In the genomic region with DNA sequence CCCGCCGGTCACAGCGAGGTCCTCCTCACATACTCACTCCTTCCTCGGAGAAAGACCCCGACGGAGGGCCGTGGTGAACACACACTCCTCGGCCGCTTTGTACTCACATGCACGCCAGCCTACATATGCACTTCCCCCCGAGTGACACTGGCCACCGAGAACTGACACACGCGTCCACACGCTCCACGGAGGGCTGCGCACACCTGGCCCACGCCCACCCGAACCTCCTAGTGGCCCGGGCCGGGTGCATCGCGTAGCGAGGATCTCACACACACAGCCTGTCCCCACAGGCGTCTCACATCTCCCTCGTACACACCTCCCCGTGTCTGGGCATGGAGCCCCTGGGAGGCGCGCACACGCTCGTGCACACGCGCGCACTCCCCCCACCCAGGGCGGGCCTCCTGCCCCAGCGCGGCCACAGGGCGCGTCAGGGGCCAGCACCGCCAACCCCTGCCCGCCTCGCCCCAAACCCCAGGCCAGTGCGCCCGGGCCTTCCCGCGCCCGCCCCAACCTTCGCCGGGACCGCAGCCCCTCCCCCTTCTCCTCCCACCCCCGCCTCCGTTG, we compare ENCODE assay signal across 8 cellular contexts. TPM values are rescaled to one million over a fixed set of nuclear protein-coding genes. Genes with fewer than 3 reads are reported as not detected.
A peak's percentile ranks its signal among the peaks of the same experiment; 100 is the strongest.
DNase-seq lines count a peak whose midpoint lies in the region; ATAC-seq, FAIRE-seq and TF ChIP-seq lines count a peak whose summit lies in the region.

No MANE protein-coding gene starts in this region.

- TF ChIP-seq CTCF in 22Rv1 (IDR thresholded peaks at IDR 0.05) (no peak), sigmoid colon (IDR thresholded peaks at IDR 0.05) (no peak), D721Med (IDR thresholded peaks at IDR 0.05; ENCODE audit: insufficient read depth, missing control alignments) (no peak)

- H3K4me1 Mint-ChIP-seq in activated T-cell treated with anti-CD3 and anti-CD28 coated beads, Interleukin-2, amount 50 U/mL, for 72 hours (ENCODE audit: low read depth) = peaks cover 4% of the 10 kb centered on the region

- 1% methylated on average over 52 of the region's 52 CpGs for WGBS in right cardiac atrium
- WGBS in sigmoid colon, 2 donors = 1 to 2% methylated on average over 52 of the region's 52 CpGs

- H3K27me3 Mint-ChIP-seq in activated T-cell treated with anti-CD3 and anti-CD28 coated beads, Interleukin-2, amount 50 U/mL, for 72 hours (ENCODE audit: low read depth) = peaks cover 32% of the 10 kb centered on the region

- DNase-seq in activated T-cell treated with anti-CD3 and anti-CD28 coated beads, Interleukin-2, amount 50 U/mL, for 72 hours = peak; percentile 12 to 21
- peak in 1 of 3 donors; percentile 72 for DNase-seq in right cardiac atrium
- no peak for DNase-seq in sigmoid colon
- no peak for DNase-seq in SK-N-DZ (ENCODE audit: low spot score)
- DNase-seq in D721Med (ENCODE audit: insufficient read length, low spot score) = no peak
- no peak for DNase-seq in stimulated activated CD4-positive, alpha-beta T cell treated with anti-CD3 and anti-CD28 coated beads, Interleukin-4, amount 100 ng/mL, for 24 hours

- peaks cover 2% of the 10 kb centered on the region for H3K4me1 ChIP-seq in right cardiac atrium (ENCODE audit: control insufficient read depth, insufficient read depth, low read length)
- H3K4me1 ChIP-seq in sigmoid colon = peaks cover 0 to 32% (median 20%) of the 10 kb centered on the region in 4 donors

- H3K36me3 Mint-ChIP-seq in activated T-cell treated with anti-CD3 and anti-CD28 coated beads, Interleukin-2, amount 50 U/mL, for 72 hours (ENCODE audit: insufficient read depth in 2 of 2) = no peaks in the 10 kb centered on the region

- peak overlapping the region; percentile 62 for H3K27ac ChIP-seq in 22Rv1
- no peak overlapping the region for H3K27ac ChIP-seq in right cardiac atrium (ENCODE audit: low read length)
- H3K27ac ChIP-seq in sigmoid colon = peak overlapping the region; percentile 90 to 95 (median 94)

- H3K9me3 Mint-ChIP-seq in activated T-cell treated with anti-CD3 and anti-CD28 coated beads, Interleukin-2, amount 50 U/mL, for 72 hours = no peaks in the 10 kb centered on the region

- no peaks in the 10 kb centered on the region for H3K36me3 ChIP-seq in sigmoid colon

- peak overlapping the region in 1 of 2 donors; percentile 82 for H3K4me3 Mint-ChIP-seq in activated T-cell treated with anti-CD3 and anti-CD28 coated beads, Interleukin-2, amount 50 U/mL, for 72 hours

- H3K27me3 ChIP-seq in right cardiac atrium (ENCODE audit: control insufficient read depth, insufficient read depth) (no peaks in the 10 kb centered on the region), sigmoid colon (no peaks in the 10 kb centered on the region)

- intact Hi-C loops in right cardiac atrium (cut with DNase I) = no loop called here
- intact Hi-C loops in sigmoid colon (cut with DNase I) = loop anchor here (5.0 kb wide), 1 partner anchor 66 kb away; no protein-coding TSS in a partner anchor

- H3K9me3 ChIP-seq in right cardiac atrium (ENCODE audit: control insufficient read depth, low read length) = no peaks in the 10 kb centered on the region
- H3K9me3 ChIP-seq in sigmoid colon = no peaks in the 10 kb centered on the region

- no peak overlapping the region for H3K27ac Mint-ChIP-seq in activated T-cell treated with anti-CD3 and anti-CD28 coated beads, Interleukin-2, amount 50 U/mL, for 72 hours

- TF ChIP-seq POLR2A in sigmoid colon (IDR thresholded peaks at IDR 0.05) = no peak

- no peak for FAIRE-seq in D721Med (lab: Jason Lieb, UNC)

- ATAC-seq in GM19438 (IDR thresholded peaks at IDR 0.05; ENCODE audit: low read depth, unreplicated experiment) (peak; percentile 17), right cardiac atrium (peak; percentile 56 to 59)
- peak; percentile 25 to 42 for ATAC-seq in activated T-cell treated with anti-CD3 and anti-CD28 coated beads, Interleukin-2, amount 50 U/mL, for 72 hours (replicated peaks in 1 of 2)

- TF ChIP-seq EP300 in sigmoid colon (IDR thresholded peaks at IDR 0.05) = no peak

- H3K4me3 ChIP-seq in right cardiac atrium (ENCODE audit: low read length) (peak overlapping the region; percentile 51), sigmoid colon (peak overlapping the region; percentile 57 to 90 (median 77))

RNA-seq across cellular contexts. Expression of a gene that starts 0.4 kb away (rescaled TPM):
- total RNA-seq in activated T-cell treated with anti-CD3 and anti-CD28 coated beads, Interleukin-2, amount 50 U/mL, for 72 hours = under 1 TPM in 1 of 2 donors, not detected in 1; 0.05 TPM
- total RNA-seq in right cardiac atrium (1 to 10 TPM; 2.5 to 3.6 (median 3.0) TPM), sigmoid colon (10 to 100 TPM; 26.0 to 52.3 (median 38.7) TPM)
- polyA plus RNA-seq in right cardiac atrium (1.7 TPM), sigmoid colon (1 to 10 TPM; 2.4 to 4.2 (median 3.5) TPM)
- 0.14 and 0.23 TPM in 2 replicates for polyA plus RNA-seq in SK-N-DZ (2014; cell fraction: cytosol; rRNA removed)
- 0.02 and 0.10 TPM in 2 replicates for polyA plus RNA-seq in SK-N-DZ (2014; cell fraction: nucleus; rRNA removed)

Comparison
In these comparisons a context has a peak if more than half of its experiments do, and no peak if none do; other contexts are left out.
1. DNase-seq: peak in activated T-cell treated with anti-CD3 and anti-CD28 coated beads, Interleukin-2, amount 50 U/mL, for 72 hours (2 of 2); none in sigmoid colon (single experiment), SK-N-DZ (single experiment), D721Med (single experiment) and stimulated activated CD4-positive, alpha-beta T cell treated with anti-CD3 and anti-CD28 coated beads, Interleukin-4, amount 100 ng/mL, for 24 hours (single experiment).
2. RNA of a gene that starts 0.4 kb away (total RNA-seq): 26.0 to 52.3 TPM in sigmoid colon; 2.5 to 3.6 TPM in right cardiac atrium and 0.05 TPM in activated T-cell treated with anti-CD3 and anti-CD28 coated beads, Interleukin-2, amount 50 U/mL, for 72 hours; every median in the first group is over 4 times any median in the second.
3. Peak in every context shown above with its lines, with median percentiles within 50 percentile points of each other: ATAC-seq.